In genomic region chr10:130141878-130142277, GRCh38 we compare ENCODE assay signal across 11 cellular contexts. TPM values are rescaled to one million over a fixed set of nuclear protein-coding genes. Genes with fewer than 3 reads are reported as not detected.
DNase-seq lines count a peak whose midpoint lies in the region; ATAC-seq and TF ChIP-seq lines count a peak whose summit lies in the region.
"Had no signal": no experiment of that assay in that cellular context is flagged by ENCODE, and none has a peak within 500 bp of the region (broad histone marks: within the 10 kb centered on the region; RNA-seq: fewer than 3 reads in every experiment).

No MANE protein-coding gene starts in this region.

- H3K36me3 Mint-ChIP-seq in activated CD4-positive, alpha-beta T cell treated with anti-CD3 and anti-CD28 coated beads, Interleukin-2, amount 10 ng/mL, durations not matched to agents 7 days and 5 days (ENCODE audit: low read depth): peaks cover 49% of the 10 kb centered on the region
- H3K36me3 Mint-ChIP-seq in naive thymus-derived CD4-positive, alpha-beta T cell: peaks cover 0 to 29% (median 13%) of the 10 kb centered on the region in 5 donors

- CTCF ChIA-PET in activated CD4-positive, alpha-beta T cell treated with anti-CD3 and anti-CD28 coated beads, Interleukin-2, amount 10 ng/mL, durations not matched to agents 7 days and 5 days (lab: Charles Lee): interaction anchor here (2.1 kb wide), 1 partner anchor 32 kb away, joined by 10 read pairs; the partner anchor contains the start of gene C10orf143
- CTCF ChIA-PET in naive thymus-derived CD4-positive, alpha-beta T cell (lab: Charles Lee): interaction anchor here (0.9 kb wide), 1 partner anchor 43 kb away, joined by 3 read pairs; no protein-coding TSS in a partner anchor

- H3K27me3 ChIP-seq in naive thymus-derived CD4-positive, alpha-beta T cell (ENCODE audit: control insufficient read depth in 2 of 2, insufficient read depth in 2 of 2, low read length in 2 of 2): no peaks in the 10 kb centered on the region
- H3K27me3 ChIP-seq in right atrium auricular region: no peaks in the 10 kb centered on the region

- ATAC-seq in GM21737 (IDR thresholded peaks at IDR 0.05; ENCODE audit: unreplicated experiment) (peak; percentile 85), HG03565 (IDR thresholded peaks at IDR 0.05; ENCODE audit: unreplicated experiment) (peak; percentile 74)
- peak; percentile 44 for ATAC-seq in naive thymus-derived CD4-positive, alpha-beta T cell
- ATAC-seq: A549 had no signal

- peaks cover 65% of the 10 kb centered on the region for H3K4me1 Mint-ChIP-seq in activated CD4-positive, alpha-beta T cell treated with anti-CD3 and anti-CD28 coated beads, Interleukin-2, amount 10 ng/mL, durations not matched to agents 7 days and 5 days
- H3K4me1 Mint-ChIP-seq in naive thymus-derived CD4-positive, alpha-beta T cell: peaks cover 43 to 80% (median 65%) of the 10 kb centered on the region in 7 donors

- H3K4me3 Mint-ChIP-seq in activated CD4-positive, alpha-beta T cell treated with anti-CD3 and anti-CD28 coated beads, Interleukin-2, amount 10 ng/mL, durations not matched to agents 7 days and 5 days: peak overlapping the region; percentile 1
- peak overlapping the region in 8 of 10 donors; percentile 3 to 69 (median 35) for H3K4me3 Mint-ChIP-seq in naive thymus-derived CD4-positive, alpha-beta T cell

- peak overlapping the region; percentile 19 for H3K4me3 ChIP-seq in naive thymus-derived CD4-positive, alpha-beta T cell (ENCODE audit: low read length)
- H3K4me3 ChIP-seq in right atrium auricular region: no peak overlapping the region
- H3K4me3 ChIP-seq: A549 had no signal

- no peak for TF ChIP-seq CTCF in right atrium auricular region (IDR thresholded peaks at IDR 0.05)

- H3K27me3 Mint-ChIP-seq in activated CD4-positive, alpha-beta T cell treated with anti-CD3 and anti-CD28 coated beads, Interleukin-2, amount 10 ng/mL, durations not matched to agents 7 days and 5 days: no peaks in the 10 kb centered on the region
- H3K27me3 Mint-ChIP-seq in naive thymus-derived CD4-positive, alpha-beta T cell: no peaks in the 10 kb centered on the region

- no peaks in the 10 kb centered on the region for H3K9me3 Mint-ChIP-seq in activated CD4-positive, alpha-beta T cell treated with anti-CD3 and anti-CD28 coated beads, Interleukin-2, amount 10 ng/mL, durations not matched to agents 7 days and 5 days
- no peaks in the 10 kb centered on the region for H3K9me3 Mint-ChIP-seq in naive thymus-derived CD4-positive, alpha-beta T cell

- POLR2A ChIA-PET in activated CD4-positive, alpha-beta T cell treated with anti-CD3 and anti-CD28 coated beads, Interleukin-2, amount 10 ng/mL, durations not matched to agents 7 days and 5 days (lab: Charles Lee): no interaction called here
- POLR2A ChIA-PET in naive thymus-derived CD4-positive, alpha-beta T cell (lab: Charles Lee): interaction anchor here (2.1 kb wide), 1 partner anchor 31 kb away, joined by 14 read pairs; the partner anchor contains the start of gene C10orf143

- no peak overlapping the region for H3K27ac ChIP-seq in naive thymus-derived CD4-positive, alpha-beta T cell (ENCODE audit: low read depth, low read length)
- no peak overlapping the region for H3K27ac ChIP-seq in right atrium auricular region
- H3K27ac ChIP-seq: A549 had no signal

- H3K9me3 ChIP-seq in naive thymus-derived CD4-positive, alpha-beta T cell (ENCODE audit: control insufficient read depth in 2 of 3, low read length in 3 of 3): no peaks in the 10 kb centered on the region
- H3K9me3 ChIP-seq in right atrium auricular region: no peaks in the 10 kb centered on the region
- H3K9me3 ChIP-seq: A549 had no signal

- peak; percentile 26 for DNase-seq in activated CD4-positive, alpha-beta T cell treated with anti-CD3 and anti-CD28 coated beads, Interleukin-2, amount 10 ng/mL, durations not matched to agents 7 days and 5 days
- DNase-seq in activated CD4-positive, alpha-beta T cell treated with anti-CD3 and anti-CD28 coated beads for 48 hours: no peak
- DNase-seq in naive thymus-derived CD4-positive, alpha-beta T cell: no peak
- DNase-seq in right atrium auricular region (ENCODE audit: low spot score) (no peak), mesenteric fat pad (ENCODE audit: low spot score) (no peak), OCI-M2 (lab: John Stamatoyannopoulos, UW; ENCODE audit: unreplicated experiment) (no peak)
- DNase-seq: effector CD4-positive, alpha-beta T cell had no signal

- intact Hi-C loops in naive thymus-derived CD4-positive, alpha-beta T cell (cut with micrococcal nuclease): loop anchor here in 1 of 2 donors (2.0 kb wide), 1 partner anchor 49 kb away; no protein-coding TSS in a partner anchor

- H3K27ac Mint-ChIP-seq in activated CD4-positive, alpha-beta T cell treated with anti-CD3 and anti-CD28 coated beads, Interleukin-2, amount 10 ng/mL, durations not matched to agents 7 days and 5 days: peak overlapping the region; percentile 76
- H3K27ac Mint-ChIP-seq in naive thymus-derived CD4-positive, alpha-beta T cell: peak overlapping the region in 7 of 9 donors; percentile 16 to 81 (median 57)

- peaks cover 0 to 16% (median 2%) of the 10 kb centered on the region in 3 experiments for H3K36me3 ChIP-seq in naive thymus-derived CD4-positive, alpha-beta T cell (ENCODE audit: control insufficient read depth in 2 of 3, insufficient read depth in 3 of 3, low read length in 3 of 3)
- H3K36me3 ChIP-seq in right atrium auricular region: peaks cover 13% of the 10 kb centered on the region

- peaks cover 26 to 36% of the 10 kb centered on the region in 2 donors for H3K4me1 ChIP-seq in naive thymus-derived CD4-positive, alpha-beta T cell (ENCODE audit: control insufficient read depth in 2 of 2, insufficient read depth in 2 of 2, low read length in 2 of 2)
- peaks cover 0 to 56% of the 10 kb centered on the region in 2 donors for H3K4me1 ChIP-seq in right atrium auricular region

RNA-seq across cellular contexts. Expression of gene GLRX3, which starts 5.7 kb away (rescaled TPM):
- total RNA-seq in activated CD4-positive, alpha-beta T cell treated with anti-CD3 and anti-CD28 coated beads, Interleukin-2, amount 10 ng/mL, durations not matched to agents 7 days and 5 days: 10 to 100 TPM; 78.7 to 90.1 TPM
- total RNA-seq in naive thymus-derived CD4-positive, alpha-beta T cell: 10 to 100 TPM; 30.1 to 72.9 (median 37.0) TPM
- polyA plus RNA-seq in naive thymus-derived CD4-positive, alpha-beta T cell: 10 to 100 TPM; 69.8 to 74.7 TPM
- total RNA-seq in right atrium auricular region (10 to 100 TPM; 38.9 to 49.5 TPM), mesenteric fat pad (72.0 TPM)

RNA-seq across cellular contexts. Expression of gene C10orf143, which starts 31.2 kb away (rescaled TPM):
- total RNA-seq in activated CD4-positive, alpha-beta T cell treated with anti-CD3 and anti-CD28 coated beads, Interleukin-2, amount 10 ng/mL, durations not matched to agents 7 days and 5 days: 1 to 10 TPM; 5.5 to 5.8 TPM
- total RNA-seq in naive thymus-derived CD4-positive, alpha-beta T cell: 10 to 100 TPM in 3 of 5 experiments, 1 to 10 TPM in 2; 2.6 to 12.5 (median 10.2) TPM
- 10 to 100 TPM; 25.2 to 36.5 TPM for polyA plus RNA-seq in naive thymus-derived CD4-positive, alpha-beta T cell
- 1 to 10 TPM in 1 of 2 donors, under 1 TPM in 1; 0.93 to 1.7 TPM for total RNA-seq in right atrium auricular region
- total RNA-seq in mesenteric fat pad: 3.7 TPM
- total RNA-seq: HT-29 had no signal
